ENCODE assay signal across 17 cellular contexts in genomic region chr1:3038113-3038551, GRCh38. TPM values are rescaled to one million over a fixed set of nuclear protein-coding genes. Genes with fewer than 3 reads are reported as not detected.
DNase-seq lines count a peak whose midpoint lies in the region; ATAC-seq, FAIRE-seq and TF ChIP-seq lines count a peak whose summit lies in the region.
"Had no signal": no experiment of that assay in that cellular context is flagged by ENCODE, and none has a peak within 500 bp of the region (broad histone marks: within the 10 kb centered on the region; RNA-seq: fewer than 3 reads in every experiment).

No MANE protein-coding gene starts in this region.

- 0 out of 2 replicates have a peak, but pooled peaks cover 4% of the 10 kb centered on the region for H4K20me1 ChIP-seq in HepG2 (ENCODE audit: insufficient read depth, low read length)

- no peak overlapping the region for H3K27ac Mint-ChIP-seq in chondrocyte (ENCODE audit: unreplicated experiment)
- H3K27ac Mint-ChIP-seq: CD8-positive, alpha-beta T cell; HFFc6 had no signal

- H3K4me3 ChIP-seq in right lobe of liver (no peak overlapping the region), HepG2 (replicated peaks in 1 of 3; ENCODE audit: insufficient read depth in 1 of 3, low read depth in 2 of 3, low read length in 3 of 3) (no peak overlapping the region)

- H3K27ac ChIP-seq in right lobe of liver (no peak overlapping the region), HepG2 (ENCODE audit: extremely low read length, insufficient read depth, low read length) (no peak overlapping the region)
- H3K27ac ChIP-seq: KMS-11 had no signal

- no peak for ATAC-seq in right lobe of liver
- no peak for ATAC-seq in HepG2
- ATAC-seq: CD8-positive, alpha-beta T cell had no signal

- H3K9me3 ChIP-seq in right lobe of liver (no peaks in the 10 kb centered on the region), HepG2 (ENCODE audit: low read length) (no peaks in the 10 kb centered on the region)

- intact Hi-C loops in right lobe of liver (cut with DNase I) (no loop called here), HepG2 (cut with micrococcal nuclease; ENCODE audit: unreplicated experiment) (no loop called here), posterior vena cava (cut with DNase I) (no loop called here)

- H3K9me3 Mint-ChIP-seq in chondrocyte (ENCODE audit: low read depth): no peaks in the 10 kb centered on the region
- H3K9me3 Mint-ChIP-seq: CD8-positive, alpha-beta T cell had no signal

- TF ChIP-seq EP300 in HepG2 (IDR thresholded peaks at IDR 0.05; ENCODE audit: low read depth in 2 of 2, low read length in 2 of 2) (no peak), HepG2 (CRISPR knock-in tag; IDR thresholded peaks at IDR 0.05; ENCODE audit: borderline replicate concordance) (no peak)

- peaks cover 37% of the 10 kb centered on the region for H3K27me3 Mint-ChIP-seq in chondrocyte (ENCODE audit: low read depth)

- POLR2A ChIA-PET in HepG2 (lab: Yijun Ruan, JAX): no interaction called here

- TF ChIP-seq CTCF in right lobe of liver (IDR thresholded peaks at IDR 0.05): no peak
- no peak for TF ChIP-seq CTCF in HepG2 (CRISPR knock-in tag; IDR thresholded peaks at IDR 0.05)
- TF ChIP-seq CTCF in chondrocyte (IDR thresholded peaks at IDR 0.05): no peak

- CTCF ChIA-PET in HepG2 (lab: Yijun Ruan, JAX; ENCODE audit: low intra/inter-chr PET ratio, low total read pairs): no interaction called here

- no peak overlapping the region for H3K9ac ChIP-seq in HepG2 (ENCODE audit: insufficient read depth, low read depth, low read length)
- H3K9ac ChIP-seq: KMS-11 had no signal

- H3K4me3 Mint-ChIP-seq in chondrocyte (ENCODE audit: unreplicated experiment): no peak overlapping the region
- H3K4me3 Mint-ChIP-seq: CD8-positive, alpha-beta T cell; HFFc6 had no signal

- no peaks in the 10 kb centered on the region for H3K36me3 ChIP-seq in right lobe of liver
- H3K36me3 ChIP-seq in HepG2 (replicated peaks in 1 of 2; ENCODE audit: control insufficient read depth in 1 of 2, insufficient read depth in 2 of 2, low read length in 2 of 2): no peaks in the 10 kb centered on the region

- peak in 2 of 3 donors; percentile 46 to 49 for DNase-seq in right lobe of liver
- no peak for DNase-seq in HepG2 (ENCODE audit: low spot score)
- DNase-seq in chondrocyte (ENCODE audit: low spot score): peak; percentile 52
- peak; percentile 68 for DNase-seq in posterior vena cava (ENCODE audit: low spot score)
- DNase-seq in OCI-M2 (lab: John Stamatoyannopoulos, UW; ENCODE audit: unreplicated experiment): no peak
- no peak for DNase-seq in glomerular visceral epithelial cell (ENCODE audit: extremely low spot score)
- DNase-seq in activated CD4-positive, alpha-beta T cell treated with anti-CD3 and anti-CD28 coated beads, Interleukin-2, amount 50 U/mL, for 4 hours: no peak
- DNase-seq: HFFc6, NCI-H1048, NCI-H1436 treated with DMSO at 0.1 percent for 48 hours, NCI-H2029 treated with DMSO at 0.1 percent for 48 hours, NCI-H510A, NCI-H82 had no signal

- no peaks in the 10 kb centered on the region for H3K36me3 Mint-ChIP-seq in chondrocyte (ENCODE audit: low read depth)
- H3K36me3 Mint-ChIP-seq: CD8-positive, alpha-beta T cell had no signal

- TF ChIP-seq POLR2A in right lobe of liver (IDR thresholded peaks at IDR 0.05): no peak
- TF ChIP-seq POLR2A in HepG2 (IDR thresholded peaks at IDR 0.05; ENCODE audit: insufficient read depth in 1 of 2, low read depth in 2 of 2, low read length in 2 of 2): no peak

- FAIRE-seq in HepG2 (lab: Jason Lieb, UNC): no peak
- FAIRE-seq: H1 had no signal

- H2AFZ ChIP-seq in HepG2 (ENCODE audit: low read length): no peak overlapping the region

- TF ChIP-seq RAD21 in HepG2 (CRISPR knock-in tag; IDR thresholded peaks at IDR 0.05): no peak

- no peaks in the 10 kb centered on the region for H3K4me1 ChIP-seq in right lobe of liver
- no peaks in the 10 kb centered on the region for H3K4me1 ChIP-seq in HepG2 (ENCODE audit: insufficient read depth, low read length)

- H3K4me1 Mint-ChIP-seq in chondrocyte (ENCODE audit: low read depth): no peaks in the 10 kb centered on the region

- no peaks in the 10 kb centered on the region for H3K79me2 ChIP-seq in HepG2 (ENCODE audit: insufficient read depth, low read length)

- no peak overlapping the region for H3K4me2 ChIP-seq in HepG2 (ENCODE audit: low read depth, low read length)
- H3K4me2 ChIP-seq: KMS-11 had no signal

- in situ Hi-C loops in HepG2 (cut with HindIII; ENCODE audit: extremely low pct_ligation_motif_present, low pct_unique_long_range_greater_than_20kb): no loop called here

- WGBS in right lobe of liver (ENCODE audit: insufficient coverage, low coverage, low lambda C conversion rate, missing lambda C conversion rate): 100% methylated on average over 1 of the region's 11 CpGs
- 16% methylated on average over 5 of the region's 11 CpGs for WGBS in HepG2 (ENCODE audit: low lambda C conversion rate)

- no TSS peak for BruUV-seq in HepG2 (replicated peaks; lab: Mats Ljungman, UMichigan)

- no peaks in the 10 kb centered on the region for H3K27me3 ChIP-seq in right lobe of liver
- H3K27me3 ChIP-seq in HepG2 (ENCODE audit: control insufficient read depth in 1 of 2, insufficient read depth in 2 of 2, low read length in 2 of 2): peaks cover 14 to 76% of the 10 kb centered on the region in 2 experiments; a peak in 4 of 5 replicates

TF ChIP-seq in HepG2, 621 proteins besides CTCF, POLR2A, EP300 and RAD21 (continues in another document):
- TF ChIP-seq FOXO4 (CRISPR knock-in tag; conservative IDR thresholded peaks at IDR 0.05): no peak
- TF ChIP-seq ARHGAP35 (CRISPR knock-in tag; IDR thresholded peaks at IDR 0.05; ENCODE audit: borderline replicate concordance): no peak

RNA-seq across cellular contexts. Expression of gene ACTRT2, which starts 16.9 kb away (rescaled TPM):
- total RNA-seq in right lobe of liver (not detected), HepG2 (2016; rRNA removed; fragmentation: Illumina TruSeq; extraction: Trizol) (not detected in 2 replicates), chondrocyte (not detected in 3 replicates), posterior vena cava (not detected)
- not detected in 2 replicates for total RNA-seq in HepG2 (2016; cell fraction: cytosol; rRNA removed; fragmentation: Illumina TruSeq; extraction: Trizol; ENCODE audit: low read depth)
- total RNA-seq in HepG2 (2016; cell fraction: insoluble cytoplasmic fraction; rRNA removed; fragmentation: Illumina TruSeq; extraction: Trizol): not detected in 2 replicates
- not detected in 2 replicates for total RNA-seq in HepG2 (2016; cell fraction: membrane; rRNA removed; fragmentation: Illumina TruSeq; extraction: Trizol)
- total RNA-seq in HepG2 (2016; cell fraction: nucleus; rRNA removed; fragmentation: Illumina TruSeq; extraction: Trizol): not detected in 2 replicates
- not detected in 2 replicates for polyA plus RNA-seq in HepG2 (2011; rRNA removed)
- polyA plus RNA-seq in HepG2 (2011; cell fraction: cytosol; rRNA removed): not detected in 2 replicates
- not detected in 2 replicates for polyA plus RNA-seq in HepG2 (2011; cell fraction: nucleus; rRNA removed)
- not detected in 2 replicates for polyA plus RNA-seq in HepG2 (2012)
- polyA plus RNA-seq in HepG2 (2016; cell fraction: cytosol; fragmentation: Illumina TruSeq; extraction: Trizol; ENCODE audit: low read depth): not detected in 2 replicates
- not detected in 2 replicates for polyA plus RNA-seq in HepG2 (2016; cell fraction: insoluble cytoplasmic fraction; fragmentation: Illumina TruSeq; extraction: Trizol; ENCODE audit: low read depth)
- not detected in 2 replicates for polyA plus RNA-seq in HepG2 (2016; cell fraction: membrane; fragmentation: Illumina TruSeq; extraction: Trizol; ENCODE audit: low read depth)
- not detected in 2 replicates for polyA plus RNA-seq in HepG2 (2016; cell fraction: nucleus; fragmentation: Illumina TruSeq; extraction: Trizol; ENCODE audit: insufficient read depth, low read depth)
- not detected in 2 replicates for polyA minus RNA-seq in HepG2 (2011; rRNA and poly(A)+ RNA removed; ENCODE audit: low replicate concordance)
- not detected in 2 replicates for polyA minus RNA-seq in HepG2 (2011; cell fraction: cytosol; rRNA and poly(A)+ RNA removed)
- not detected in 2 replicates for polyA minus RNA-seq in HepG2 (2011; cell fraction: nucleus; rRNA and poly(A)+ RNA removed)
- total RNA-seq: CD8-positive, alpha-beta T cell; H1; HFFc6; MCF 10A had no signal
- polyA plus RNA-seq: H1 had no signal

RNA-seq across cellular contexts. Expression of gene PRDM16, which starts 30.9 kb away (rescaled TPM):
- under 1 TPM; 0.06 to 0.75 (median 0.28) TPM for total RNA-seq in right lobe of liver
- total RNA-seq in HepG2 (2016; rRNA removed; fragmentation: Illumina TruSeq; extraction: Trizol): 0.13 and 0.15 TPM in 2 replicates
- total RNA-seq in HepG2 (2016; cell fraction: cytosol; rRNA removed; fragmentation: Illumina TruSeq; extraction: Trizol; ENCODE audit: low read depth): under 0.01 and 0.35 TPM in 2 replicates
- total RNA-seq in HepG2 (2016; cell fraction: insoluble cytoplasmic fraction; rRNA removed; fragmentation: Illumina TruSeq; extraction: Trizol): 0.21 and 0.24 TPM in 2 replicates
- total RNA-seq in HepG2 (2016; cell fraction: membrane; rRNA removed; fragmentation: Illumina TruSeq; extraction: Trizol): 0.19 and 0.24 TPM in 2 replicates
- total RNA-seq in HepG2 (2016; cell fraction: nucleus; rRNA removed; fragmentation: Illumina TruSeq; extraction: Trizol): 0.12 and 1.1 TPM in 2 replicates
- 0.81 and 1.5 TPM in 2 replicates for polyA plus RNA-seq in HepG2 (2011; rRNA removed)
- 0.96 and 1.0 TPM in 2 replicates for polyA plus RNA-seq in HepG2 (2011; cell fraction: cytosol; rRNA removed)
- polyA plus RNA-seq in HepG2 (2011; cell fraction: nucleus; rRNA removed): 5.9 and 6.8 TPM in 2 replicates
- polyA plus RNA-seq in HepG2 (2012): 1.7 and 1.8 TPM in 2 replicates
- polyA plus RNA-seq in HepG2 (2016; cell fraction: cytosol; fragmentation: Illumina TruSeq; extraction: Trizol; ENCODE audit: low read depth): not detected in 2 replicates
- 0.15 and 0.46 TPM in 2 replicates for polyA plus RNA-seq in HepG2 (2016; cell fraction: insoluble cytoplasmic fraction; fragmentation: Illumina TruSeq; extraction: Trizol; ENCODE audit: low read depth)
- 0.13 TPM in 1 of 2 replicates, not detected in the other for polyA plus RNA-seq in HepG2 (2016; cell fraction: membrane; fragmentation: Illumina TruSeq; extraction: Trizol; ENCODE audit: low read depth)
- 0.34 and 0.47 TPM in 2 replicates for polyA plus RNA-seq in HepG2 (2016; cell fraction: nucleus; fragmentation: Illumina TruSeq; extraction: Trizol; ENCODE audit: insufficient read depth, low read depth)
- polyA minus RNA-seq in HepG2 (2011; rRNA and poly(A)+ RNA removed; ENCODE audit: low replicate concordance): 0.40 TPM in 1 of 2 replicates, not detected in the other
- polyA minus RNA-seq in HepG2 (2011; cell fraction: cytosol; rRNA and poly(A)+ RNA removed): 0.79 and 1.1 TPM in 2 replicates
- polyA minus RNA-seq in HepG2 (2011; cell fraction: nucleus; rRNA and poly(A)+ RNA removed): 2.1 and 2.4 TPM in 2 replicates
- total RNA-seq in chondrocyte: 10.4 to 19.0 TPM (median 18.3 TPM) in 3 replicates
- total RNA-seq in posterior vena cava: 10 to 100 TPM; 15.8 to 21.1 TPM
- total RNA-seq: CD8-positive, alpha-beta T cell; HFFc6; MCF 10A had no signal

Comparison
In these comparisons a context has a peak if more than half of its experiments do, and no peak if none do; other contexts are left out.
1. DNase-seq: peak in right lobe of liver (2 of 3), chondrocyte (single experiment) and posterior vena cava (single experiment); none in HepG2 (single experiment), OCI-M2 (single experiment), glomerular visceral epithelial cell (single experiment) and activated CD4-positive, alpha-beta T cell treated with anti-CD3 and anti-CD28 coated beads, Interleukin-2, amount 50 U/mL, for 4 hours (0 of 2).